1 cellular context compared by ENCODE assay signal in genomic region chr9:128152781-128153116, GRCh38.
TF ChIP-seq lines count a peak whose summit lies in the region.

No MANE protein-coding gene starts in this region.

TF ChIP-seq in K562, 482 proteins besides CTCF, POLR2A, EP300 and RAD21:
- no peak for TF ChIP-seq USF2 (CRISPR knock-in tag; IDR thresholded peaks at IDR 0.05)
- TF ChIP-seq THAP7 (CRISPR knock-in tag; IDR thresholded peaks at IDR 0.05): no peak
- no peak for TF ChIP-seq KLF10 (CRISPR knock-in tag; IDR thresholded peaks at IDR 0.05)
- TF ChIP-seq HDAC6 (IDR thresholded peaks at IDR 0.05; ENCODE audit: low read depth, low read length): no peak
- no peak for TF ChIP-seq MAFG (tag; conservative IDR thresholded peaks at IDR 0.05)
- TF ChIP-seq MCM3 (IDR thresholded peaks at IDR 0.05): 0 out of 2 replicates have a peak, but pooled peaks have one; percentile 33
- no peak for TF ChIP-seq PHF8 (IDR thresholded peaks at IDR 0.05; ENCODE audit: borderline replicate concordance, low read length)
